ENCODE assay signal across 10 cellular contexts in the genomic region with DNA sequence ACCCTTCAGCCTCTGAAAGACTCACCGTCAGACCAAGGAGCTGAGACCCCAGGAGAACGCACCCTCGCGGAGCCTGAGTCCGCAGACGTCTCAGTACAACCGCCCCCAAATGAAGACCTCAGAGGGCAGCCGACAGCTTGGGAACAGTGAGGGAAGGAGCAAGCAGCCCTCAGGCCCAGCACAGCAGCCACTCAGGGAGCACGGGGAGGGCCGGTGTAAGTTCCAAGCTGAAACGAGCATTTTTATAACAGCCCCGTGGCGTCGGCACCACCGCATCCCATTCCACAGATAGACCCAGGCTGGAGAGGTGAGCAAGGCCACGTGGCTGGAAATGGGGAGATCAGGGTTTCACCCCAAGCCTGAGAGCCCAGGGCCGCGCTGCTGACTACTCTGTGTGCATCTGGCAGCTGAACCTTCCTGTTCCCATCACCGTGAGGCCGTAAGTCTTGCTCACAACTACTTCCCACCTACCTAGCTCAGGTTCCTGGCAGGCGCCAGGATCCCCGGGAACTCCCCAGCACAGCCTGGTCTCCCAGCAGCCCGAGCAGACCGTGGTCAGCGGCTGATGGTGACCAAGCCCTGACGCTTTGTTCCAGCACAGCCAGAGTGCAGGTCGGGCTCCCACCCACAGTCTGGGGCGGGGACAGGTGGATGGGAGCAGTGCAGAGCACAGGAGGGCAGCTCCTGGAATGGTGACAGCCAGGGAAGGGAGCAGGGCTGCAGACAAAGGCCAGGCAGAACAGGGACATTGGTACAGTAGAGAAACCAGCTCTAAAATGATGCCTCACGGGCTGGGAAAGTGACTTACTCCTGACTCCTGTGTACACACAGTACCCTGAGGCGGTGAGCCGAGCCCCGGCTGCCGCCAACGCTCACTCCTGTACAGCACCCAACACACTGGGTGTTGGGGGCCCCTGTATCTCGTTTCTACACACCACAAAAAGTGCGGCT. TPM values are rescaled to one million over a fixed set of nuclear protein-coding genes. Genes with fewer than 3 reads are reported as not detected.
DNase-seq lines count a peak whose midpoint lies in the region; ATAC-seq and TF ChIP-seq lines count a peak whose summit lies in the region.
"Had no signal": no experiment of that assay in that cellular context is flagged by ENCODE, and none has a peak within 500 bp of the region (broad histone marks: within the 10 kb centered on the region; RNA-seq: fewer than 3 reads in every experiment).

No MANE protein-coding gene starts in this region.

- DNase-seq in DMS53 treated with DMSO at 0.1 percent for 48 hours (lab: John Stamatoyannopoulos, UW; ENCODE audit: unreplicated experiment) (peak; percentile 32), breast epithelium (ENCODE audit: low spot score in 2 of 2) (peak in 1 of 2 donors; percentile 50), mesendoderm (no peak), pons (ENCODE audit: low spot score) (no peak), NCI-H1694 (lab: John Stamatoyannopoulos, UW) (no peak), left ventricle myocardium superior (no peak), sciatic nerve (ENCODE audit: low spot score) (no peak)
- DNase-seq: occipital lobe had no signal

- TF ChIP-seq CTCF in breast epithelium (IDR thresholded peaks at IDR 0.05), result no peak

- H3K4me3 ChIP-seq in HUES64 (ENCODE audit: low read length) (no peak overlapping the region), breast epithelium (peak overlapping the region in 2 of 3 donors; percentile 19 to 36), mesendoderm (ENCODE audit: low read length) (no peak overlapping the region)
- H3K4me3 ChIP-seq: dorsolateral prefrontal cortex had no signal

- H3K79me1 ChIP-seq in mesendoderm (ENCODE audit: low read length), result no peaks in the 10 kb centered on the region

- H3K9ac ChIP-seq in HUES64 (ENCODE audit: low read depth, low read length) (0 out of 2 replicates have a peak overlapping the region, but pooled peaks have one; percentile 19), mesendoderm (ENCODE audit: low read length) (no peak overlapping the region)

- no peak overlapping the region for H2BK120ac ChIP-seq in mesendoderm (ENCODE audit: low read depth, low read length)

- H4K5ac ChIP-seq in mesendoderm (ENCODE audit: low read length), result no peak overlapping the region

- H2BK5ac ChIP-seq in mesendoderm (ENCODE audit: low read length), result no peak overlapping the region

- no peaks in the 10 kb centered on the region; the same call in 1 of the 2 replicates for H3K4me1 ChIP-seq in HUES64 (ENCODE audit: insufficient read depth, low read length)
- H3K4me1 ChIP-seq in breast epithelium, result no peaks in the 10 kb centered on the region
- no peaks in the 10 kb centered on the region for H3K4me1 ChIP-seq in mesendoderm (ENCODE audit: control insufficient read depth, low read depth, low read length)

- no peak overlapping the region for H3K4ac ChIP-seq in mesendoderm (ENCODE audit: low read depth, low read length)

- H3K23ac ChIP-seq in mesendoderm (ENCODE audit: low read length), result no peak overlapping the region

- peak overlapping the region; percentile 15 for H3K56ac ChIP-seq in mesendoderm (ENCODE audit: low read length)

- H3K27me3 ChIP-seq in HUES64 (ENCODE audit: insufficient read depth, low read length), result peaks cover 6% of the 10 kb centered on the region; the same call in 1 of the 2 replicates
- no peaks in the 10 kb centered on the region for H3K27me3 ChIP-seq in breast epithelium
- H3K27me3 ChIP-seq in mesendoderm (ENCODE audit: insufficient read depth, low read length, poor library complexity), result no peaks in the 10 kb centered on the region

- H3K79me2 ChIP-seq in mesendoderm (ENCODE audit: control insufficient read depth, insufficient read depth, low read length), result no peaks in the 10 kb centered on the region

- H3K9me3 ChIP-seq in HUES64 (ENCODE audit: insufficient read depth, low read depth, low read length) (no peaks in the 10 kb centered on the region), breast epithelium (no peaks in the 10 kb centered on the region)

- 80% methylated on average over 36 of the region's 36 CpGs for WGBS in HUES64
- no CpG with 5 or more reads among the region's 36 CpGs for WGBS in mesendoderm (ENCODE audit: extremely low coverage, insufficient coverage, low lambda C conversion rate)

- ATAC-seq in left ventricle myocardium superior (no peak), sciatic nerve (no peak)

- H2AK5ac ChIP-seq in mesendoderm (ENCODE audit: low read length), result no peak overlapping the region

- no peak overlapping the region for H4K8ac ChIP-seq in mesendoderm (ENCODE audit: low read depth, low read length)

- H3K36me3 ChIP-seq in HUES64 (ENCODE audit: insufficient read depth, low read length) (no peaks in the 10 kb centered on the region), breast epithelium (no peaks in the 10 kb centered on the region), mesendoderm (ENCODE audit: control insufficient read depth, insufficient read depth, low read length) (no peaks in the 10 kb centered on the region)

- no peak overlapping the region for H2BK15ac ChIP-seq in mesendoderm (replicated peaks; ENCODE audit: low read depth)

- no peak overlapping the region for H3K4me2 ChIP-seq in mesendoderm (ENCODE audit: low read length)

- TF ChIP-seq POLR2A in breast epithelium (IDR thresholded peaks at IDR 0.05), result no peak

- intact Hi-C loops in breast epithelium (cut with DNase I; ENCODE audit: low total_unique reads), result no loop called here
- intact Hi-C loops in left ventricle myocardium superior (cut with micrococcal nuclease), result no loop called here
- intact Hi-C loops in sciatic nerve (cut with DNase I), result no loop called here

- H3K18ac ChIP-seq in mesendoderm (ENCODE audit: low read length), result no peak overlapping the region

- H3K27ac ChIP-seq in HUES64 (ENCODE audit: low read depth, low read length) (no peak overlapping the region), breast epithelium (no peak overlapping the region), mesendoderm (ENCODE audit: low read depth, low read length) (no peak overlapping the region)
- H3K27ac ChIP-seq: dorsolateral prefrontal cortex had no signal

RNA-seq across cellular contexts. Expression of a gene that starts 6.1 kb away (rescaled TPM):
- polyA plus RNA-seq in HUES64 (2013, experiment 1 of 2), result 15.6 TPM
- 14.8 TPM for polyA plus RNA-seq in HUES64 (2013, experiment 2 of 2)
- total RNA-seq in breast epithelium, result 10 to 100 TPM; 17.1 to 31.5 (median 25.2) TPM
- 15.8 TPM for polyA plus RNA-seq in mesendoderm (2013, experiment 1 of 2)
- 16.2 TPM for polyA plus RNA-seq in mesendoderm (2013, experiment 2 of 2)
- 7.8 TPM for total RNA-seq in left ventricle myocardium superior
- 19.3 TPM for total RNA-seq in sciatic nerve

RNA-seq across cellular contexts. Expression of a gene that starts 50.4 kb away (rescaled TPM):
- 35.6 TPM for polyA plus RNA-seq in HUES64 (2013, experiment 1 of 2)
- polyA plus RNA-seq in HUES64 (2013, experiment 2 of 2), result 38.0 TPM
- total RNA-seq in breast epithelium (10 to 100 TPM; 69.0 to 90.6 (median 88.8) TPM), left ventricle myocardium superior (44.5 TPM), sciatic nerve (69.7 TPM)
- 31.5 TPM for polyA plus RNA-seq in mesendoderm (2013, experiment 1 of 2)
- polyA plus RNA-seq in mesendoderm (2013, experiment 2 of 2), result 30.5 TPM

Comparison
In these comparisons a context has a peak if more than half of its experiments do, and no peak if none do; other contexts are left out.
1. H3K4me3 ChIP-seq: peak in breast epithelium (2 of 3); none in HUES64 (single experiment) and mesendoderm (single experiment).